Comparison of ENCODE assay signal across 9 cellular contexts in genomic region chr3:32175607-32176197, GRCh38.
DNase-seq lines count a peak whose midpoint lies in the region; ATAC-seq, FAIRE-seq and TF ChIP-seq lines count a peak whose summit lies in the region.
"Had no signal": no experiment of that assay in that cellular context is flagged by ENCODE, and none has a peak within 500 bp of the region (broad histone marks: within the 10 kb centered on the region; RNA-seq: fewer than 3 reads in every experiment).

No MANE protein-coding gene starts in this region.

- no peaks in the 10 kb centered on the region for H4K20me1 ChIP-seq in GM12878 (ENCODE audit: control insufficient read depth, insufficient read depth)

- in situ Hi-C loops in GM12878 (cut with MboI), result loop anchor here (5.0 to 10.0 kb wide), 2 partner anchors 162 to 489 kb away; no protein-coding TSS in a partner anchor

- 0% methylated on average over 7 of the region's 7 CpGs for WGBS in GM12878 (ENCODE audit: insufficient coverage, insufficient replicate concordance, low lambda C conversion rate, missing lambda C conversion rate)

- H3K4me3 ChIP-seq in GM12878, result no peak overlapping the region

- FAIRE-seq in GM12878 (lab: Jason Lieb, UNC), result no peak
- FAIRE-seq: frontal cortex had no signal

- intact Hi-C loops in GM12878 (cut with micrococcal nuclease; ENCODE audit: unreplicated experiment), result loop anchor here (2.0 to 5.0 kb wide), 3 partner anchors 122 to 489 kb away; no protein-coding TSS in a partner anchor

- SMC1A ChIA-PET in GM12878 (lab: Charles Lee; ENCODE audit: uncharacterized antibody, unreplicated experiment), result interaction anchor here (0.7 kb wide), 1 partner anchor 23 kb away, joined by 3 read pairs; no protein-coding TSS in a partner anchor

- no peak for TF ChIP-seq RAD21 in GM12878 (IDR thresholded peaks at IDR 0.05; ENCODE audit: insufficient read depth, low read depth, low read length)

- ATAC-seq in SK-N-SH treated with all-trans-retinoic acid at 6 μM for 48 hours (peak; percentile 26; the same call in 1 of the 3 replicates), GM12878 (peak; percentile 52; the same call in 2 of the 3 replicates), HG02588 (IDR thresholded peaks at IDR 0.05; ENCODE audit: unreplicated experiment) (no peak)

- TF ChIP-seq CTCF in GM12878 (IDR thresholded peaks at IDR 0.05 in 2 of 3, conservative IDR thresholded peaks at IDR 0.05 in 1 of 3; ENCODE audit: control insufficient read depth in 2 of 3, extremely low read depth in 1 of 3, insufficient read depth in 1 of 3, low read depth in 3 of 3, low read length in 3 of 3), result peak; percentile 59 to 78 (median 66)

- H3K27me3 ChIP-seq in GM12878 (replicated peaks in 1 of 2; ENCODE audit: control insufficient read depth in 2 of 2, insufficient read depth in 2 of 2, low read length in 1 of 2), result no peaks in the 10 kb centered on the region

- BruUV-seq in GM12878 (replicated peaks; lab: Mats Ljungman, UMichigan), result no TSS peak

- RAD21 ChIA-PET in GM12878 (lab: Charles Lee; ENCODE audit: unreplicated experiment), result no interaction called here

- no peaks in the 10 kb centered on the region for H3K36me3 ChIP-seq in GM12878 (ENCODE audit: control insufficient read depth in 2 of 2, insufficient read depth in 2 of 2, low read length in 1 of 2)

- POLR2A ChIA-PET in GM12878 (lab: Charles Lee), result interaction anchor here (0.7 kb wide), 1 partner anchor 83 kb away, joined by 6 read pairs; no protein-coding TSS in a partner anchor

- H3K27ac ChIP-seq in GM12878 (ENCODE audit: control insufficient read depth, insufficient read depth), result no peak overlapping the region

- H3K79me2 ChIP-seq in GM12878 (ENCODE audit: control insufficient read depth, insufficient read depth, low read length), result no peaks in the 10 kb centered on the region

- DNase-seq in NCI-H1694 (lab: John Stamatoyannopoulos, UW) (peak; percentile 4), NCI-H1694 treated with DMSO at 0.1 percent for 48 hours (lab: John Stamatoyannopoulos, UW) (no peak), Kasumi-1 (lab: John Stamatoyannopoulos, UW) (peak; percentile 86 to 93), GM12878 (ENCODE audit: low read depth, low spot score) (no peak), left kidney (ENCODE audit: low read depth, low spot score) (peak; percentile 84)
- DNase-seq in stimulated activated CD8-positive, alpha-beta memory T cell treated with anti-CD3 and anti-CD28 coated beads, Interleukin-4, amount 100 ng/mL, for 24 hours (ENCODE audit: low read depth), result peak; percentile 19

- no peak for TF ChIP-seq POLR2A in GM12878 (IDR thresholded peaks at IDR 0.05; ENCODE audit: low read depth, low read length)

- H3K9me3 ChIP-seq in GM12878 (replicated peaks; ENCODE audit: control insufficient read depth, insufficient read depth, low read length), result no peaks in the 10 kb centered on the region

- no peaks in the 10 kb centered on the region for H3K4me1 ChIP-seq in GM12878 (ENCODE audit: control insufficient read depth, insufficient read depth, low read length)

- H3K9ac ChIP-seq in GM12878 (ENCODE audit: control insufficient read depth, insufficient read depth, low read length), result no peak overlapping the region

- CTCF ChIA-PET in GM12878 (lab: Yijun Ruan, JAX), result interaction anchor here (0.7 to 3.0 kb wide), 15 partner anchors 11 to 490 kb away, joined by 3 to 11 read pairs (median 3); partner anchors contain the start of gene CMTM7

- no peak overlapping the region for H3K4me2 ChIP-seq in GM12878 (ENCODE audit: control insufficient read depth, insufficient read depth)

- H2AFZ ChIP-seq in GM12878 (ENCODE audit: control insufficient read depth, low read depth, low read length), result no peak overlapping the region

- no peak for TF ChIP-seq EP300 in GM12878 (IDR thresholded peaks at IDR 0.05; ENCODE audit: borderline replicate concordance in 1 of 2, control insufficient read depth in 1 of 2, low read depth in 2 of 2, low read length in 2 of 2)

TF ChIP-seq in SK-N-SH treated with all-trans-retinoic acid at 6 μM for 48 hours, 23 proteins besides CTCF, POLR2A, EP300 and RAD21 (continues in another document):
- no peak for TF ChIP-seq TOX (CRISPR knock-in tag; IDR thresholded peaks at IDR 0.05; ENCODE audit: borderline replicate concordance)
- no peak for TF ChIP-seq ARNTL (CRISPR knock-in tag; IDR thresholded peaks at IDR 0.05; ENCODE audit: borderline replicate concordance, low read depth)
- TF ChIP-seq ZC3H10 (CRISPR knock-in tag; IDR thresholded peaks at IDR 0.05), result no peak
- no peak for TF ChIP-seq PPARA (CRISPR knock-in tag; IDR thresholded peaks at IDR 0.05; ENCODE audit: borderline replicate concordance)
- TF ChIP-seq ISL1 (CRISPR knock-in tag; IDR thresholded peaks at IDR 0.05), result no peak
- TF ChIP-seq CSRNP3 (CRISPR knock-in tag; IDR thresholded peaks at IDR 0.05), result no peak

TF ChIP-seq in GM12878, 131 proteins besides CTCF, POLR2A, EP300 and RAD21:
- no peak for TF ChIP-seq MYB (IDR thresholded peaks at IDR 0.05; ENCODE audit: borderline replicate concordance, low read depth, low read length)
- no peak for TF ChIP-seq PAX8 (IDR thresholded peaks at IDR 0.05)
- peak; percentile 84 for TF ChIP-seq ZBTB40 (IDR thresholded peaks at IDR 0.05; ENCODE audit: borderline replicate concordance)
- TF ChIP-seq USF1 (IDR thresholded peaks at IDR 0.05; ENCODE audit: borderline replicate concordance, extremely low read length, insufficient read depth, low read depth, low read length), result no peak
- no peak for TF ChIP-seq SPI1 (IDR thresholded peaks at IDR 0.05; ENCODE audit: borderline replicate concordance, insufficient read depth, low read depth, low read length)
- TF ChIP-seq CBFB (IDR thresholded peaks at IDR 0.05; ENCODE audit: low read depth), result no peak
- no peak for TF ChIP-seq ZBED1 (IDR thresholded peaks at IDR 0.05; ENCODE audit: borderline replicate concordance)

Comparison
In these comparisons a context has a peak if more than half of its experiments do, and no peak if none do; other contexts are left out.
1. DNase-seq: peak in NCI-H1694 (single experiment), Kasumi-1 (2 of 2), left kidney (single experiment) and stimulated activated CD8-positive, alpha-beta memory T cell treated with anti-CD3 and anti-CD28 coated beads, Interleukin-4, amount 100 ng/mL, for 24 hours (single experiment); none in NCI-H1694 treated with DMSO at 0.1 percent for 48 hours (single experiment) and GM12878 (single experiment).